In genomic region chr7:30549933-30550493, GRCh38 we compare ENCODE assay signal across 13 cellular contexts. TPM values are rescaled to one million over a fixed set of nuclear protein-coding genes. Genes with fewer than 3 reads are reported as not detected.
A peak's percentile ranks its signal among the peaks of the same experiment; 100 is the strongest.
DNase-seq lines count a peak whose midpoint lies in the region; ATAC-seq lines count a peak whose summit lies in the region.
"Had no signal": no experiment of that assay in that cellular context is flagged by ENCODE, and none has a peak within 500 bp of the region (broad histone marks: within the 10 kb centered on the region; RNA-seq: fewer than 3 reads in every experiment).

No MANE protein-coding gene starts in this region.

- H3K27me3 ChIP-seq in ectodermal cell (ENCODE audit: control insufficient read depth, insufficient read depth, low read length, poor library complexity, severe bottlenecking) (no peaks in the 10 kb centered on the region), HAP-1 (ENCODE audit: low read depth) (no peaks in the 10 kb centered on the region)
- H3K27me3 ChIP-seq in naive thymus-derived CD4-positive, alpha-beta T cell (ENCODE audit: control insufficient read depth in 2 of 2, insufficient read depth in 2 of 2, low read length in 2 of 2): no peaks in the 10 kb centered on the region
- H3K27me3 ChIP-seq: SJSA1 had no signal

- H3K36me3 Mint-ChIP-seq in naive thymus-derived CD4-positive, alpha-beta T cell: peaks cover 0 to 25% (median 6%) of the 10 kb centered on the region in 5 donors

- DNase-seq in Daoy (ENCODE audit: low read depth): peak; percentile 41
- peak; percentile 73 for DNase-seq in NCI-H69 (lab: John Stamatoyannopoulos, UW)
- DNase-seq in naive thymus-derived CD4-positive, alpha-beta T cell: no peak
- DNase-seq in HAP-1 (ENCODE audit: low spot score in 2 of 2): no peak
- DNase-seq: activated CD4-positive, alpha-beta T cell treated with anti-CD3 and anti-CD28 coated beads, Interleukin-2, amount 50 U/mL, for 1 hour; DMS79; NCI-H446; stimulated activated CD4-positive, alpha-beta T cell treated with anti-CD3 and anti-CD28 coated beads, Interleukin-1b, Interleukin-23, amount 100 ng/mL, for 48 hours had no signal

- H3K27ac ChIP-seq in ectodermal cell (ENCODE audit: insufficient read depth, low read depth, low read length, poor library complexity, severe bottlenecking): peak overlapping the region; percentile 95
- no peak overlapping the region for H3K27ac ChIP-seq in naive thymus-derived CD4-positive, alpha-beta T cell (ENCODE audit: low read depth, low read length)
- H3K27ac ChIP-seq: SJSA1 had no signal

- POLR2A ChIA-PET in naive thymus-derived CD4-positive, alpha-beta T cell (lab: Charles Lee): no interaction called here

- H3K9me3 ChIP-seq in ectodermal cell (ENCODE audit: control insufficient read depth, low read length) (no peaks in the 10 kb centered on the region), HAP-1 (no peaks in the 10 kb centered on the region)
- no peaks in the 10 kb centered on the region for H3K9me3 ChIP-seq in naive thymus-derived CD4-positive, alpha-beta T cell (ENCODE audit: control insufficient read depth in 2 of 3, low read length in 3 of 3)
- H3K9me3 ChIP-seq: SJSA1 had no signal

- no peak overlapping the region for H3K4me3 Mint-ChIP-seq in naive thymus-derived CD4-positive, alpha-beta T cell
- H3K4me3 Mint-ChIP-seq: activated naive CD8-positive, alpha-beta T cell had no signal

- peaks cover 22% of the 10 kb centered on the region for H3K4me1 ChIP-seq in ectodermal cell (ENCODE audit: control insufficient read depth, insufficient read depth, low read length)
- H3K4me1 ChIP-seq in naive thymus-derived CD4-positive, alpha-beta T cell (ENCODE audit: control insufficient read depth in 2 of 2, insufficient read depth in 2 of 2, low read length in 2 of 2): no peaks in the 10 kb centered on the region
- H3K4me1 ChIP-seq in HAP-1: peaks cover 8% of the 10 kb centered on the region

- H3K4me1 Mint-ChIP-seq in naive thymus-derived CD4-positive, alpha-beta T cell: peaks cover 0 to 3% (median 0%) of the 10 kb centered on the region in 7 donors

- peak; percentile 20 for ATAC-seq in naive thymus-derived CD4-positive, alpha-beta T cell
- no peak for ATAC-seq in HG03378 (IDR thresholded peaks at IDR 0.05; ENCODE audit: unreplicated experiment)
- no peak for ATAC-seq in HG03521 (IDR thresholded peaks at IDR 0.05; ENCODE audit: unreplicated experiment)

- H3K27me3 Mint-ChIP-seq in naive thymus-derived CD4-positive, alpha-beta T cell: no peaks in the 10 kb centered on the region
- H3K27me3 Mint-ChIP-seq: activated naive CD8-positive, alpha-beta T cell had no signal

- peak overlapping the region in 1 of 9 donors; percentile 20 for H3K27ac Mint-ChIP-seq in naive thymus-derived CD4-positive, alpha-beta T cell
- H3K27ac Mint-ChIP-seq: activated naive CD8-positive, alpha-beta T cell had no signal

- in situ Hi-C loops in HAP-1 (cut with MboI; ENCODE audit: low sequenced_read_pairs): no loop called here

- CTCF ChIA-PET in naive thymus-derived CD4-positive, alpha-beta T cell (lab: Charles Lee): interaction anchor here (1.2 to 2.0 kb wide), 3 partner anchors 14 to 274 kb away, joined by 4 to 6 read pairs (median 5); no protein-coding TSS in a partner anchor

- H3K36me3 ChIP-seq in ectodermal cell (ENCODE audit: control insufficient read depth, insufficient read depth, low read length): no peaks in the 10 kb centered on the region
- H3K36me3 ChIP-seq in naive thymus-derived CD4-positive, alpha-beta T cell (ENCODE audit: control insufficient read depth in 2 of 3, insufficient read depth in 3 of 3, low read length in 3 of 3): peaks cover 2 to 20% (median 6%) of the 10 kb centered on the region in 3 experiments
- no peaks in the 10 kb centered on the region for H3K36me3 ChIP-seq in HAP-1 (replicated peaks)
- H3K36me3 ChIP-seq: SJSA1 had no signal

- intact Hi-C loops in naive thymus-derived CD4-positive, alpha-beta T cell (cut with micrococcal nuclease): no loop called here

- no peak overlapping the region for H3K4me3 ChIP-seq in ectodermal cell (ENCODE audit: insufficient read depth, low read depth, low read length)
- no peak overlapping the region for H3K4me3 ChIP-seq in naive thymus-derived CD4-positive, alpha-beta T cell (ENCODE audit: low read length)
- no peak overlapping the region for H3K4me3 ChIP-seq in HAP-1
- H3K4me3 ChIP-seq: SJSA1 had no signal

- WGBS in ectodermal cell, 2 experiments: 50 to 54% methylated on average over 6 to 7 of the region's 7 CpGs

- H3K9me3 Mint-ChIP-seq in naive thymus-derived CD4-positive, alpha-beta T cell: no peaks in the 10 kb centered on the region

RNA-seq across cellular contexts. Expression of gene GARS1, which starts 44.7 kb away (rescaled TPM):
- total RNA-seq in Daoy (2014; rRNA removed; shearing (Covaris generic)): 150 and 222 TPM in 2 replicates
- polyA plus RNA-seq in ectodermal cell (2013, experiment 1 of 4): 117 TPM
- 132 TPM for polyA plus RNA-seq in ectodermal cell (2013, experiment 2 of 4)
- 92.0 TPM for polyA plus RNA-seq in ectodermal cell (2013, experiment 3 of 4)
- polyA plus RNA-seq in ectodermal cell (2013, experiment 4 of 4): 101 TPM
- total RNA-seq in naive thymus-derived CD4-positive, alpha-beta T cell: 100 to 1,000 TPM in 1 of 5 experiments, 10 to 100 TPM in 4; 73.8 to 143 (median 75.8) TPM
- polyA plus RNA-seq in naive thymus-derived CD4-positive, alpha-beta T cell: 10 to 100 TPM; 84.9 to 90.2 TPM

RNA-seq across cellular contexts. Expression of gene GGCT, which starts 45.4 kb away (rescaled TPM):
- total RNA-seq in Daoy (2014; rRNA removed; shearing (Covaris generic)): 153 and 195 TPM in 2 replicates
- 127 TPM for polyA plus RNA-seq in ectodermal cell (2013, experiment 1 of 4)
- 121 TPM for polyA plus RNA-seq in ectodermal cell (2013, experiment 2 of 4)
- 85.4 TPM for polyA plus RNA-seq in ectodermal cell (2013, experiment 3 of 4)
- 86.6 TPM for polyA plus RNA-seq in ectodermal cell (2013, experiment 4 of 4)
- 10 to 100 TPM in 4 of 5 experiments, 1 to 10 TPM in 1; 9.5 to 39.2 (median 10.8) TPM for total RNA-seq in naive thymus-derived CD4-positive, alpha-beta T cell
- 10 to 100 TPM; 18.9 to 30.0 TPM for polyA plus RNA-seq in naive thymus-derived CD4-positive, alpha-beta T cell

Comparison
In these comparisons a context has a peak if more than half of its experiments do, and no peak if none do; other contexts are left out.
1. DNase-seq: peak in Daoy (single experiment) and NCI-H69 (single experiment); none in naive thymus-derived CD4-positive, alpha-beta T cell (0 of 9) and HAP-1 (0 of 2).